ENCODE assay signal across 1 cellular context in genomic region chr6:26126394-26127221, GRCh38.
TF ChIP-seq lines count a peak whose summit lies in the region.

No MANE protein-coding gene starts in this region.

TF ChIP-seq in GM23338, 12 proteins besides CTCF, POLR2A, EP300 and RAD21 (continued from another document):
- TF ChIP-seq EZH2 (IDR thresholded peaks at IDR 0.05; ENCODE audit: low read depth, unreplicated experiment) (no peak), CREB1 (CRISPR knock-in tag; IDR thresholded peaks at IDR 0.05; ENCODE audit: low read depth) (no peak), ETS1 (IDR thresholded peaks at IDR 0.05) (no peak), POLR2AphosphoS5 (IDR thresholded peaks at IDR 0.05; ENCODE audit: low read depth) (no peak), STAT1 (IDR thresholded peaks at IDR 0.05; ENCODE audit: unreplicated experiment) (no peak), JUNB (IDR thresholded peaks at IDR 0.05; ENCODE audit: unreplicated experiment) (no peak)
